Comparison of ENCODE assay signal across 1 cellular context in the genomic region with DNA sequence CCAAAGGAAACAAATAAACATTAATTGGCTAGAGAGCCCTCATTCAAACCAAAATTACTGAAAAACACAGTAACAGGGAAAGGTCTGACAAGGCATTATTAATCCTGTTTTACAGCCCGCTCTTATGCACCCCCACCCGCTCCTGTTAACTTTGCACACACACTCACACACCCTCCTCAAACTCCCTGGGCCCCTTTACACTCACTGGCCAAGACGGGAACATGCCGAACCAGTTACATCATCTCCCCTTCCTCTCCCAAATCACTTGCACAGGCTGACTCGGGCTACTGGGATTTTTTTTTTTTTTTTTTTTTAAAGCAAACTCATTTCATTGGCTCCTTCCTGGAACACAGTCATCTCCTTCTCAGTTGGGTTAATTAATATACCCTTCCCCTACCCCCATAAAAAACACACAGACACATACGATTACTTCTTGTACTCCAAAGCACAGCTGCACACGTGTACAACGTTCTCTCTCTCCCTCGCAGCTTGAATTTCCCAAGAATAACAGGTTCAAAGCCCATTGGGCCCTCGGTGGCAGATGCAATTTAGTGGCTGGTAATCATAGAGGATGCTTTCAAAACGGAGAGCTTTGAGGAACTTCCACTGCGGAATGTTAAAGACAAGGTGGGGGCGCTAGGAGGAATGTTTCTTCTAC.
TF ChIP-seq lines count a peak whose summit lies in the region.

No MANE protein-coding gene starts in this region.

TF ChIP-seq in HEK293, 187 proteins besides CTCF, POLR2A, EP300 and RAD21 (continued from another document and continues in another):
- TF ChIP-seq, protein P1, sequence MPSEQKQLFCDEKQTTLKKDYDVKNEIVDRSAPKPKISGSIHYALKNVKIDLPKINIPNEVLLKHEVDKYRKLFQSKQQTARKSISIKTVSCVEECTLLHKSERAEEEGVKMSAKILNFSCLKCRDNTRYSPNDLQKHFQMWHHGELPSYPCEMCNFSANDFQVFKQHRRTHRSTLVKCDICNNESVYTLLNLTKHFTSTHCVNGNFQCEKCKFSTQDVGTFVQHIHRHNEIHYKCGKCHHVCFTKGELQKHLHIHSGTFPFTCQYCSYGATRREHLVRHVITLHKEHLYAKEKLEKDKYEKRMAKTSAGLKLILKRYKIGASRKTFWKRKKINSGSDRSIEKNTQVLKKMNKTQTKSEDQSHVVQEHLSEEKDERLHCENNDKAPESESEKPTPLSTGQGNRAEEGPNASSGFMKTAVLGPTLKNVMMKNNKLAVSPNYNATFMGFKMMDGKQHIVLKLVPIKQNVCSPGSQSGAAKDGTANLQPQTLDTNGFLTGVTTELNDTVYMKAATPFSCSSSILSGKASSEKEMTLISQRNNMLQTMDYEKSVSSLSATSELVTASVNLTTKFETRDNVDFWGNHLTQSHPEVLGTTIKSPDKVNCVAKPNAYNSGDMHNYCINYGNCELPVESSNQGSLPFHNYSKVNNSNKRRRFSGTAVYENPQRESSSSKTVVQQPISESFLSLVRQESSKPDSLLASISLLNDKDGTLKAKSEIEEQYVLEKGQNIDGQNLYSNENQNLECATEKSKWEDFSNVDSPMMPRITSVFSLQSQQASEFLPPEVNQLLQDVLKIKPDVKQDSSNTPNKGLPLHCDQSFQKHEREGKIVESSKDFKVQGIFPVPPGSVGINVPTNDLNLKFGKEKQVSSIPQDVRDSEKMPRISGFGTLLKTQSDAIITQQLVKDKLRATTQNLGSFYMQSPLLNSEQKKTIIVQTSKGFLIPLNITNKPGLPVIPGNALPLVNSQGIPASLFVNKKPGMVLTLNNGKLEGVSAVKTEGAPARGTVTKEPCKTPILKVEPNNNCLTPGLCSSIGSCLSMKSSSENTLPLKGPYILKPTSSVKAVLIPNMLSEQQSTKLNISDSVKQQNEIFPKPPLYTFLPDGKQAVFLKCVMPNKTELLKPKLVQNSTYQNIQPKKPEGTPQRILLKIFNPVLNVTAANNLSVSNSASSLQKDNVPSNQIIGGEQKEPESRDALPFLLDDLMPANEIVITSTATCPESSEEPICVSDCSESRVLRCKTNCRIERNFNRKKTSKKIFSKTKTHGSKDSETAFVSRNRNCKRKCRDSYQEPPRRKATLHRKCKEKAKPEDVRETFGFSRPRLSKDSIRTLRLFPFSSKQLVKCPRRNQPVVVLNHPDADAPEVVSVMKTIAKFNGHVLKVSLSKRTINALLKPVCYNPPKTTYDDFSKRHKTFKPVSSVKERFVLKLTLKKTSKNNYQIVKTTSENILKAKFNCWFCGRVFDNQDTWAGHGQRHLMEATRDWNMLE (tag by site-specific recombination; conservative IDR thresholded peaks at IDR 0.05; ENCODE audit: low read depth), result peak; percentile 52; the same call in 1 of the 2 replicates
- TF ChIP-seq ZNF140 (tag by site-specific recombination; IDR thresholded peaks at IDR 0.05) (no peak), SETDB1 (IDR thresholded peaks at IDR 0.05; ENCODE audit: insufficient read length, low read length) (no peak), SP2 (tag by site-specific recombination; IDR thresholded peaks at IDR 0.05) (no peak), ZNF2 (tag by site-specific recombination; IDR thresholded peaks at IDR 0.05) (peak; percentile 41; the same call in 1 of the 2 replicates), ZNF843 (tag by site-specific recombination; IDR thresholded peaks at IDR 0.05) (peak; percentile 51; the same call in 1 of the 2 replicates), ZNF549 (tag by site-specific recombination; IDR thresholded peaks at IDR 0.05) (no peak), ZNF157 (tag by site-specific recombination; IDR thresholded peaks at IDR 0.05) (no peak), ZNF112 (tag by site-specific recombination; IDR thresholded peaks at IDR 0.05) (no peak), HOXD13 (CRISPR knock-in tag; IDR thresholded peaks at IDR 0.05; ENCODE audit: borderline replicate concordance) (no peak), SCRT1 (tag by site-specific recombination; IDR thresholded peaks at IDR 0.05; ENCODE audit: borderline replicate concordance) (no peak), ZNF366 (tag by site-specific recombination; conservative IDR thresholded peaks at IDR 0.05) (no peak; the same call in 1 of the 2 replicates), ZNF23 (tag by site-specific recombination; IDR thresholded peaks at IDR 0.05; ENCODE audit: borderline replicate concordance) (no peak), WT1 (tag by site-specific recombination; IDR thresholded peaks at IDR 0.05) (peak; percentile 65; the same call in 1 of the 2 replicates), TRIM28 (IDR thresholded peaks at IDR 0.05; ENCODE audit: borderline replicate concordance, low read length) (no peak), ZNF654 (tag by site-specific recombination; IDR thresholded peaks at IDR 0.05; ENCODE audit: low read depth) (no peak), ZNF121 (tag by site-specific recombination; IDR thresholded peaks at IDR 0.05) (no peak), ZNF174 (tag by site-specific recombination; IDR thresholded peaks at IDR 0.05) (no peak), ZNF37A (tag by site-specific recombination; IDR thresholded peaks at IDR 0.05) (no peak), ZNF571 (tag by site-specific recombination; IDR thresholded peaks at IDR 0.05) (no peak), ZNF354C (tag by site-specific recombination; IDR thresholded peaks at IDR 0.05; ENCODE audit: borderline replicate concordance, low read depth) (no peak), ZNF747 (tag by site-specific recombination; IDR thresholded peaks at IDR 0.05) (no peak), ZNF610 (tag by site-specific recombination; IDR thresholded peaks at IDR 0.05; ENCODE audit: borderline replicate concordance) (no peak), REPIN1 (tag by site-specific recombination; IDR thresholded peaks at IDR 0.05; ENCODE audit: low read depth) (no peak), ZBTB20 (tag by site-specific recombination; IDR thresholded peaks at IDR 0.05) (peak; percentile 90), ZNF785 (tag by site-specific recombination; IDR thresholded peaks at IDR 0.05) (no peak), ZNF664 (tag by site-specific recombination; IDR thresholded peaks at IDR 0.05) (peak; percentile 22; the same call in 1 of the 2 replicates), YY1 (tag by site-specific recombination; IDR thresholded peaks at IDR 0.05) (no peak), ZNF16 (tag by site-specific recombination; IDR thresholded peaks at IDR 0.05; ENCODE audit: low read depth) (no peak), KLF16 (tag by site-specific recombination; IDR thresholded peaks at IDR 0.05) (peak; percentile 57; the same call in 1 of the 2 replicates), GLI4 (tag by site-specific recombination; IDR thresholded peaks at IDR 0.05) (no peak), ZNF138 (tag by site-specific recombination; IDR thresholded peaks at IDR 0.05; ENCODE audit: borderline replicate concordance) (no peak), BCL11B (tag by site-specific recombination; IDR thresholded peaks at IDR 0.05; ENCODE audit: low read depth) (no peak), ZNF501 (tag by site-specific recombination; IDR thresholded peaks at IDR 0.05) (no peak), ZNF350 (tag by site-specific recombination; IDR thresholded peaks at IDR 0.05) (no peak), ZNF510 (tag by site-specific recombination; IDR thresholded peaks at IDR 0.05; ENCODE audit: insufficient replicate concordance) (no peak), ZNF658 (tag by site-specific recombination; IDR thresholded peaks at IDR 0.05) (no peak), ZSCAN23 (tag by site-specific recombination; IDR thresholded peaks at IDR 0.05) (no peak), PRDM1 (tag by site-specific recombination; IDR thresholded peaks at IDR 0.05) (no peak; the same call in 1 of the 2 replicates)
- TF ChIP-seq, protein P2, sequence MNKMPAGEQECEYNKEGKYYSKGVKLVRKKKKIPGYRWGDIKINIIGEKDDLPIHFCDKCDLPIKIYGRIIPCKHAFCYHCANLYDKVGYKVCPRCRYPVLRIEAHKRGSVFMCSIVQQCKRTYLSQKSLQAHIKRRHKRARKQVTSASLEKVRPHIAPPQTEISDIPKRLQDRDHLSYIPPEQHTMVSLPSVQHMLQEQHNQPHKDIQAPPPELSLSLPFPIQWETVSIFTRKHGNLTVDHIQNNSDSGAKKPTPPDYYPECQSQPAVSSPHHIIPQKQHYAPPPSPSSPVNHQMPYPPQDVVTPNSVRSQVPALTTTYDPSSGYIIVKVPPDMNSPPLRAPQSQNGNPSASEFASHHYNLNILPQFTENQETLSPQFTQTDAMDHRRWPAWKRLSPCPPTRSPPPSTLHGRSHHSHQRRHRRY (tag by site-specific recombination; IDR thresholded peaks at IDR 0.05), result no peak
- TF ChIP-seq, protein P3, sequence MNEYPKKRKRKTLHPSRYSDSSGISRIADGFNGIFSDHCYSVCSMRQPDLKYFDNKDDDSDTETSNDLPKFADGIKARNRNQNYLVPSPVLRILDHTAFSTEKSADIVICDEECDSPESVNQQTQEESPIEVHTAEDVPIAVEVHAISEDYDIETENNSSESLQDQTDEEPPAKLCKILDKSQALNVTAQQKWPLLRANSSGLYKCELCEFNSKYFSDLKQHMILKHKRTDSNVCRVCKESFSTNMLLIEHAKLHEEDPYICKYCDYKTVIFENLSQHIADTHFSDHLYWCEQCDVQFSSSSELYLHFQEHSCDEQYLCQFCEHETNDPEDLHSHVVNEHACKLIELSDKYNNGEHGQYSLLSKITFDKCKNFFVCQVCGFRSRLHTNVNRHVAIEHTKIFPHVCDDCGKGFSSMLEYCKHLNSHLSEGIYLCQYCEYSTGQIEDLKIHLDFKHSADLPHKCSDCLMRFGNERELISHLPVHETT (tag by site-specific recombination; IDR thresholded peaks at IDR 0.05), result no peak
- TF ChIP-seq, protein P4, sequence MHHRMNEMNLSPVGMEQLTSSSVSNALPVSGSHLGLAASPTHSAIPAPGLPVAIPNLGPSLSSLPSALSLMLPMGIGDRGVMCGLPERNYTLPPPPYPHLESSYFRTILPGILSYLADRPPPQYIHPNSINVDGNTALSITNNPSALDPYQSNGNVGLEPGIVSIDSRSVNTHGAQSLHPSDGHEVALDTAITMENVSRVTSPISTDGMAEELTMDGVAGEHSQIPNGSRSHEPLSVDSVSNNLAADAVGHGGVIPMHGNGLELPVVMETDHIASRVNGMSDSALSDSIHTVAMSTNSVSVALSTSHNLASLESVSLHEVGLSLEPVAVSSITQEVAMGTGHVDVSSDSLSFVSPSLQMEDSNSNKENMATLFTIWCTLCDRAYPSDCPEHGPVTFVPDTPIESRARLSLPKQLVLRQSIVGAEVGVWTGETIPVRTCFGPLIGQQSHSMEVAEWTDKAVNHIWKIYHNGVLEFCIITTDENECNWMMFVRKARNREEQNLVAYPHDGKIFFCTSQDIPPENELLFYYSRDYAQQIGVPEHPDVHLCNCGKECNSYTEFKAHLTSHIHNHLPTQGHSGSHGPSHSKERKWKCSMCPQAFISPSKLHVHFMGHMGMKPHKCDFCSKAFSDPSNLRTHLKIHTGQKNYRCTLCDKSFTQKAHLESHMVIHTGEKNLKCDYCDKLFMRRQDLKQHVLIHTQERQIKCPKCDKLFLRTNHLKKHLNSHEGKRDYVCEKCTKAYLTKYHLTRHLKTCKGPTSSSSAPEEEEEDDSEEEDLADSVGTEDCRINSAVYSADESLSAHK (tag by site-specific recombination; IDR thresholded peaks at IDR 0.05), result no peak
- TF ChIP-seq, protein P5, sequence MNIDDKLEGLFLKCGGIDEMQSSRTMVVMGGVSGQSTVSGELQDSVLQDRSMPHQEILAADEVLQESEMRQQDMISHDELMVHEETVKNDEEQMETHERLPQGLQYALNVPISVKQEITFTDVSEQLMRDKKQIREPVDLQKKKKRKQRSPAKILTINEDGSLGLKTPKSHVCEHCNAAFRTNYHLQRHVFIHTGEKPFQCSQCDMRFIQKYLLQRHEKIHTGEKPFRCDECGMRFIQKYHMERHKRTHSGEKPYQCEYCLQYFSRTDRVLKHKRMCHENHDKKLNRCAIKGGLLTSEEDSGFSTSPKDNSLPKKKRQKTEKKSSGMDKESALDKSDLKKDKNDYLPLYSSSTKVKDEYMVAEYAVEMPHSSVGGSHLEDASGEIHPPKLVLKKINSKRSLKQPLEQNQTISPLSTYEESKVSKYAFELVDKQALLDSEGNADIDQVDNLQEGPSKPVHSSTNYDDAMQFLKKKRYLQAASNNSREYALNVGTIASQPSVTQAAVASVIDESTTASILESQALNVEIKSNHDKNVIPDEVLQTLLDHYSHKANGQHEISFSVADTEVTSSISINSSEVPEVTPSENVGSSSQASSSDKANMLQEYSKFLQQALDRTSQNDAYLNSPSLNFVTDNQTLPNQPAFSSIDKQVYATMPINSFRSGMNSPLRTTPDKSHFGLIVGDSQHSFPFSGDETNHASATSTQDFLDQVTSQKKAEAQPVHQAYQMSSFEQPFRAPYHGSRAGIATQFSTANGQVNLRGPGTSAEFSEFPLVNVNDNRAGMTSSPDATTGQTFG (tag by site-specific recombination; IDR thresholded peaks at IDR 0.05; ENCODE audit: borderline replicate concordance), result no peak
- TF ChIP-seq, protein P6, sequence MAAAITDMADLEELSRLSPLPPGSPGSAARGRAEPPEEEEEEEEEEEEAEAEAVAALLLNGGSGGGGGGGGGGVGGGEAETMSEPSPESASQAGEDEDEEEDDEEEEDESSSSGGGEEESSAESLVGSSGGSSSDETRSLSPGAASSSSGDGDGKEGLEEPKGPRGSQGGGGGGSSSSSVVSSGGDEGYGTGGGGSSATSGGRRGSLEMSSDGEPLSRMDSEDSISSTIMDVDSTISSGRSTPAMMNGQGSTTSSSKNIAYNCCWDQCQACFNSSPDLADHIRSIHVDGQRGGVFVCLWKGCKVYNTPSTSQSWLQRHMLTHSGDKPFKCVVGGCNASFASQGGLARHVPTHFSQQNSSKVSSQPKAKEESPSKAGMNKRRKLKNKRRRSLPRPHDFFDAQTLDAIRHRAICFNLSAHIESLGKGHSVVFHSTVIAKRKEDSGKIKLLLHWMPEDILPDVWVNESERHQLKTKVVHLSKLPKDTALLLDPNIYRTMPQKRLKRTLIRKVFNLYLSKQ (tag by site-specific recombination; IDR thresholded peaks at IDR 0.05; ENCODE audit: borderline replicate concordance), result no peak
- TF ChIP-seq, protein P7, sequence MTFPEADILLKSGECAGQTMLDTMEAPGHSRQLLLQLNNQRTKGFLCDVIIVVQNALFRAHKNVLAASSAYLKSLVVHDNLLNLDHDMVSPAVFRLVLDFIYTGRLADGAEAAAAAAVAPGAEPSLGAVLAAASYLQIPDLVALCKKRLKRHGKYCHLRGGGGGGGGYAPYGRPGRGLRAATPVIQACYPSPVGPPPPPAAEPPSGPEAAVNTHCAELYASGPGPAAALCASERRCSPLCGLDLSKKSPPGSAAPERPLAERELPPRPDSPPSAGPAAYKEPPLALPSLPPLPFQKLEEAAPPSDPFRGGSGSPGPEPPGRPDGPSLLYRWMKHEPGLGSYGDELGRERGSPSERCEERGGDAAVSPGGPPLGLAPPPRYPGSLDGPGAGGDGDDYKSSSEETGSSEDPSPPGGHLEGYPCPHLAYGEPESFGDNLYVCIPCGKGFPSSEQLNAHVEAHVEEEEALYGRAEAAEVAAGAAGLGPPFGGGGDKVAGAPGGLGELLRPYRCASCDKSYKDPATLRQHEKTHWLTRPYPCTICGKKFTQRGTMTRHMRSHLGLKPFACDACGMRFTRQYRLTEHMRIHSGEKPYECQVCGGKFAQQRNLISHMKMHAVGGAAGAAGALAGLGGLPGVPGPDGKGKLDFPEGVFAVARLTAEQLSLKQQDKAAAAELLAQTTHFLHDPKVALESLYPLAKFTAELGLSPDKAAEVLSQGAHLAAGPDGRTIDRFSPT (tag by site-specific recombination; IDR thresholded peaks at IDR 0.05), result peak; percentile 76
- TF ChIP-seq, protein P8, sequence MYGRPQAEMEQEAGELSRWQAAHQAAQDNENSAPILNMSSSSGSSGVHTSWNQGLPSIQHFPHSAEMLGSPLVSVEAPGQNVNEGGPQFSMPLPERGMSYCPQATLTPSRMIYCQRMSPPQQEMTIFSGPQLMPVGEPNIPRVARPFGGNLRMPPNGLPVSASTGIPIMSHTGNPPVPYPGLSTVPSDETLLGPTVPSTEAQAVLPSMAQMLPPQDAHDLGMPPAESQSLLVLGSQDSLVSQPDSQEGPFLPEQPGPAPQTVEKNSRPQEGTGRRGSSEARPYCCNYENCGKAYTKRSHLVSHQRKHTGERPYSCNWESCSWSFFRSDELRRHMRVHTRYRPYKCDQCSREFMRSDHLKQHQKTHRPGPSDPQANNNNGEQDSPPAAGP (tag by site-specific recombination; IDR thresholded peaks at IDR 0.05), result no peak
